Comparison of ENCODE assay signal across 8 cellular contexts in genomic region chr2:222024934-222025890, GRCh38.
DNase-seq lines count a peak whose midpoint lies in the region; ATAC-seq lines count a peak whose summit lies in the region.

No MANE protein-coding gene starts in this region.

- no peak overlapping the region for H3K27ac ChIP-seq in mesenchymal stem cell (ENCODE audit: low read length, poor library complexity, severe bottlenecking)

- no peak overlapping the region for H3K14ac ChIP-seq in mesenchymal stem cell (ENCODE audit: low read length in 2 of 2)

- H3K79me1 ChIP-seq in mesenchymal stem cell (replicated peaks; ENCODE audit: low read length, poor library complexity, severe bottlenecking), result no peaks in the 10 kb centered on the region

- no peak overlapping the region for H2BK12ac ChIP-seq in mesenchymal stem cell (ENCODE audit: low read length in 2 of 2)

- H2BK15ac ChIP-seq in mesenchymal stem cell (ENCODE audit: low read depth, poor library complexity, severe bottlenecking), result no peak overlapping the region

- no peak overlapping the region for H2BK120ac ChIP-seq in mesenchymal stem cell (ENCODE audit: low read depth, low read length)

- no peaks in the 10 kb centered on the region for H3K9me3 ChIP-seq in mesenchymal stem cell (ENCODE audit: control insufficient read depth, low read length)

- 62% methylated on average over 4 of the region's 8 CpGs for WGBS in mesenchymal stem cell

- H2AFZ ChIP-seq in mesenchymal stem cell (ENCODE audit: low read depth, low read length), result no peak overlapping the region

- DNase-seq in COR-L47 (lab: John Stamatoyannopoulos, UW) (peak; percentile 57), NCI-H82 (lab: John Stamatoyannopoulos, UW) (peak; percentile 73), dedifferentiated amniotic fluid mesenchymal stem cell (ENCODE audit: extremely low spot score) (peak; percentile 27), mesenchymal stem cell (peak; percentile 51)
- no peak for DNase-seq in stimulated activated naive CD8-positive, alpha-beta T cell treated with anti-CD3 and anti-CD28 coated beads, Interleukin-15, Interleukin-2, amounts not matched to agents 100 U/mL and 50 U/mL, for 24 hours
- no peak for DNase-seq in stimulated activated naive CD4-positive, alpha-beta T cell (lab: John Stamatoyannopoulos, UW)

- H3K4ac ChIP-seq in mesenchymal stem cell (ENCODE audit: low read depth in 1 of 2, low read length in 2 of 2), result no peak overlapping the region

- no peak overlapping the region for H3K9ac ChIP-seq in mesenchymal stem cell (ENCODE audit: low read length)

- H2AK5ac ChIP-seq in mesenchymal stem cell (ENCODE audit: low read length, severe bottlenecking), result no peak overlapping the region

- peak; percentile 44 for ATAC-seq in HG02798 (IDR thresholded peaks at IDR 0.05; ENCODE audit: poor library complexity, unreplicated experiment)
- no peak for ATAC-seq in stimulated activated naive CD8-positive, alpha-beta T cell treated with anti-CD3 and anti-CD28 coated beads, Interleukin-15, Interleukin-2, amounts not matched to agents 100 U/mL and 50 U/mL, for 24 hours
- no peak for ATAC-seq in HG02588 (IDR thresholded peaks at IDR 0.05; ENCODE audit: unreplicated experiment)

- no peak overlapping the region for H3K18ac ChIP-seq in mesenchymal stem cell (ENCODE audit: low read depth in 1 of 2, low read length in 2 of 2)

- no peaks in the 10 kb centered on the region for H3K4me1 ChIP-seq in mesenchymal stem cell (ENCODE audit: control insufficient read depth, insufficient read depth, low read depth, low read length)

- peaks cover 0 to 17% of the 10 kb centered on the region in 2 experiments for H3K27me3 ChIP-seq in mesenchymal stem cell (ENCODE audit: control insufficient read depth in 1 of 2, insufficient read depth in 1 of 2, low read length in 2 of 2)

- no peak overlapping the region for H3K4me2 ChIP-seq in mesenchymal stem cell (ENCODE audit: low read length, poor library complexity, severe bottlenecking)

- no peaks in the 10 kb centered on the region for H3K36me3 ChIP-seq in mesenchymal stem cell (ENCODE audit: control insufficient read depth in 1 of 2, insufficient read depth in 2 of 2, low read depth in 1 of 2, low read length in 2 of 2)

- H4K91ac ChIP-seq in mesenchymal stem cell (ENCODE audit: low read length), result no peak overlapping the region

- H3K23ac ChIP-seq in mesenchymal stem cell (ENCODE audit: low read length in 2 of 2), result no peak overlapping the region

- no peak overlapping the region for H2BK5ac ChIP-seq in mesenchymal stem cell (ENCODE audit: low read depth, low read length, poor library complexity, severe bottlenecking)

- H4K8ac ChIP-seq in mesenchymal stem cell (ENCODE audit: low read length), result no peak overlapping the region

- H3K4me3 ChIP-seq in mesenchymal stem cell (ENCODE audit: insufficient read depth in 1 of 2, low read depth in 1 of 2, low read length in 2 of 2), result no peak overlapping the region

Comparison
In these comparisons a context has a peak if more than half of its experiments do, and no peak if none do; other contexts are left out.
1. DNase-seq: peak in COR-L47 (single experiment), NCI-H82 (single experiment), dedifferentiated amniotic fluid mesenchymal stem cell (single experiment) and mesenchymal stem cell (single experiment); none in stimulated activated naive CD8-positive, alpha-beta T cell treated with anti-CD3 and anti-CD28 coated beads, Interleukin-15, Interleukin-2, amounts not matched to agents 100 U/mL and 50 U/mL, for 24 hours (single experiment) and stimulated activated naive CD4-positive, alpha-beta T cell (0 of 6).